In genomic region chr22:44398791-44399190, GRCh38 we compare ENCODE assay signal across 18 cellular contexts.
DNase-seq lines count a peak whose midpoint lies in the region; ATAC-seq and TF ChIP-seq lines count a peak whose summit lies in the region.
"Had no signal": no experiment of that assay in that cellular context is flagged by ENCODE, and none has a peak within 500 bp of the region (broad histone marks: within the 10 kb centered on the region; RNA-seq: fewer than 3 reads in every experiment).

No MANE protein-coding gene starts in this region.

- no peak overlapping the region for H2BK120ac ChIP-seq in neuronal stem cell (ENCODE audit: low read depth, low read length)

- H3K4me2 ChIP-seq in neuronal stem cell (ENCODE audit: insufficient read depth, low read length, poor library complexity, severe bottlenecking), result no peak overlapping the region
- H3K4me2 ChIP-seq: PC-9 had no signal

- H3K4me1 ChIP-seq in neuronal stem cell (ENCODE audit: control insufficient read depth in 2 of 2, insufficient read depth in 1 of 2, low read depth in 1 of 2, low read length in 2 of 2) (peaks cover 0 to 3% of the 10 kb centered on the region in 2 donors), uterus (no peaks in the 10 kb centered on the region)
- H3K4me1 ChIP-seq: foreskin keratinocyte, right lobe of liver had no signal

- no peak overlapping the region for H2AFZ ChIP-seq in neuronal stem cell (ENCODE audit: low read length)
- H2AFZ ChIP-seq: GM23248, PC-9 had no signal

- DNase-seq in cardiac septum (ENCODE audit: low spot score), result peak; percentile 49
- no peak for DNase-seq in Right ventricle myocardium inferior (ENCODE audit: missing footprints)
- DNase-seq in coronary artery (ENCODE audit: low spot score), result peak; percentile 54
- DNase-seq in neuronal stem cell (ENCODE audit: low spot score), result no peak
- DNase-seq in uterus, result peak; percentile 3
- DNase-seq in T1000 (lab: John Stamatoyannopoulos, UW), result no peak
- DNase-seq in AG20443 (ENCODE audit: low spot score), result no peak
- no peak for DNase-seq in SW480 (ENCODE audit: low spot score)
- DNase-seq: DMS79 treated with DMSO at 0.1 percent for 48 hours, foreskin keratinocyte, GM23248, hypothalamus, NCI-H1930, occipital lobe had no signal

- no peak overlapping the region for H3K4ac ChIP-seq in neuronal stem cell (ENCODE audit: low read length)

- no peak for TF ChIP-seq CTCF in coronary artery (IDR thresholded peaks at IDR 0.05)
- no peak for TF ChIP-seq CTCF in uterus (IDR thresholded peaks at IDR 0.05)

- WGBS in neuronal stem cell (ENCODE audit: extremely low coverage in 2 of 2, insufficient read length in 2 of 2, insufficient replicate concordance in 1 of 2), 2 donors, result no CpG with 5 or more reads among the region's 7 CpGs

- no peaks in the 10 kb centered on the region for H3K36me3 ChIP-seq in neuronal stem cell (replicated peaks in 1 of 2; ENCODE audit: control insufficient read depth in 2 of 2, insufficient read depth in 2 of 2, low read length in 2 of 2)
- H3K36me3 ChIP-seq in uterus, result no peaks in the 10 kb centered on the region
- H3K36me3 ChIP-seq: right lobe of liver, thoracic aorta had no signal

- intact Hi-C loops in cardiac septum (cut with DNase I), result no loop called here
- intact Hi-C loops in Right ventricle myocardium inferior (cut with DNase I), result no loop called here
- intact Hi-C loops in uterus (cut with DNase I; ENCODE audit: low total_unique reads), result no loop called here

- H3K9me3 ChIP-seq in neuronal stem cell (replicated peaks in 1 of 2; ENCODE audit: control insufficient read depth in 2 of 2, insufficient read depth in 1 of 2, low read depth in 1 of 2, low read length in 2 of 2) (no peaks in the 10 kb centered on the region), uterus (no peaks in the 10 kb centered on the region)
- H3K9me3 ChIP-seq: right lobe of liver, thoracic aorta had no signal

- H3K9ac ChIP-seq in neuronal stem cell (ENCODE audit: low read depth, low read length, poor library complexity), result peak overlapping the region; percentile 45
- H3K9ac ChIP-seq: GM23248 had no signal

- H3K18ac ChIP-seq in neuronal stem cell (ENCODE audit: low read length), result peak overlapping the region; percentile 76

- H3K27ac ChIP-seq in coronary artery, result no peak overlapping the region
- H3K27ac ChIP-seq in neuronal stem cell (replicated peaks; ENCODE audit: low read length), result no peak overlapping the region
- H3K27ac ChIP-seq in uterus, result no peak overlapping the region
- H3K27ac ChIP-seq: foreskin keratinocyte, GM23248, PC-9, right lobe of liver, thoracic aorta had no signal

- H2BK5ac ChIP-seq in neuronal stem cell (ENCODE audit: low read length), result no peak overlapping the region

- H3K14ac ChIP-seq in neuronal stem cell (ENCODE audit: low read length), result no peak overlapping the region

- no peak overlapping the region for H2AK5ac ChIP-seq in neuronal stem cell (ENCODE audit: low read depth, low read length)

- no peak overlapping the region for H4K91ac ChIP-seq in neuronal stem cell (ENCODE audit: low read depth, low read length, poor library complexity)

- no peak overlapping the region for H2BK12ac ChIP-seq in neuronal stem cell (ENCODE audit: low read length)

- H3K23ac ChIP-seq in neuronal stem cell (ENCODE audit: low read depth, low read length, poor library complexity), result no peak overlapping the region

- H3K27me3 ChIP-seq in neuronal stem cell (ENCODE audit: control insufficient read depth in 3 of 3, insufficient read depth in 3 of 3, low read depth in 1 of 3, low read length in 3 of 3) (peaks cover 0 to 16% (median 0%) of the 10 kb centered on the region in 3 experiments), uterus (no peaks in the 10 kb centered on the region)
- H3K27me3 ChIP-seq: right lobe of liver had no signal

- no peak overlapping the region for H2BK15ac ChIP-seq in neuronal stem cell (ENCODE audit: low read length)

- TF ChIP-seq POLR2A in uterus (IDR thresholded peaks at IDR 0.05), result no peak

- H3K4me3 ChIP-seq in coronary artery, result no peak overlapping the region
- no peak overlapping the region for H3K4me3 ChIP-seq in neuronal stem cell (ENCODE audit: low read length in 2 of 2)
- H3K4me3 ChIP-seq in uterus, result no peak overlapping the region
- H3K4me3 ChIP-seq: GM23248, PC-9, right lobe of liver, thoracic aorta had no signal

- ATAC-seq in Right ventricle myocardium inferior, result no peak
- ATAC-seq: foreskin keratinocyte; right lobe of liver; stimulated activated effector memory CD8-positive, alpha-beta T cell treated with anti-CD3 and anti-CD28 coated beads, Interleukin-12 subunit alpha, Interleukin-12 subunit beta, amount 100 ng/mL, for 72 hours had no signal

- no peak overlapping the region for H4K8ac ChIP-seq in neuronal stem cell (ENCODE audit: low read depth, low read length)

- H3K79me1 ChIP-seq in neuronal stem cell (ENCODE audit: low read depth, low read length), result no peaks in the 10 kb centered on the region

Comparison
In these comparisons a context has a peak if more than half of its experiments do, and no peak if none do; other contexts are left out.
1. DNase-seq: peak in cardiac septum (single experiment), coronary artery (single experiment) and uterus (2 of 2); none in Right ventricle myocardium inferior (single experiment), neuronal stem cell (single experiment), T1000 (single experiment), AG20443 (single experiment) and SW480 (single experiment).